ENCODE assay signal across 1 cellular context in the genomic region with DNA sequence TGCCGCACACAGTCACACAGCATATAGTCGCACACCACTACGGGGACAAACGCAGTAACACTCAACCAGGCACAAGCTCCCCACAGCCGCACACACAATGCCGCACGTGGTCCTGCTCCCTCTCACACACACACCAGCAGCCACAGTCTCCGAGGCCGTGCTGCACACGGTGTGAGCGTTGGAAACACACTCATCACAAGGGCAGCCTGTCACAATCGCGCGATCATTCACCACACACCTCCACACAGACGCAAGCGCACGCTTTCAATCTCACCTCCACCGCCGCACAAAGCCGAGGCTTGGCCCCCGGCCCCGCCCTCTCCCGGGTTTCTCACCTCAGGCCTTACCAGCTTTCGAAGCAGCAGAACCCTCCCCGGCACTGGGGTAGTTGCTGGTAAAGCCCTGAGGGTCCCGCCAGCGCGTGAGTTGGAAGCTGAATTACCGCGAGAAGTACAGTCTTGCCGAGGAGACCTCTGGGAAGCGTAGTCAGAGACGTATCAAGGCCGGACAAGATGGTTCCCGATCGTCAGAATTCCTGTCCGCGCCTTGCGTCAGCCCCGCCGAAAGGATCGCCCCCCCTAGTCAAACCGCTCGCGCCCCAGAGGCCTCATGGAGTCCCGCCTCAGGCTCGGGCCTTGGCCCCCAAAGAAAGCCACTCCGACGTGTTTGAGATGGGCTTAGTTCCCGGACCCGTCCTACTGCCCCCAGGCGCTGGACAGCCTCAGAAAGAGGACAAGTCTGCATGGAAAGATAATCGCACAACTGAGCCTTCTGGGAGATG.
A peak's percentile ranks its signal among the peaks of the same experiment; 100 is the strongest.
TF ChIP-seq lines count a peak whose summit lies in the region.

A gene (minus strand): TSS at position 423 of the 781 bp plus-strand sequence. CDS start 13,004 bp downstream, outside the sequence.

TF ChIP-seq in HEK293, 187 proteins besides CTCF, POLR2A, EP300 and RAD21 (continued from another document and continues in another):
- TF ChIP-seq ZNF670 (tag by site-specific recombination; IDR thresholded peaks at IDR 0.05; ENCODE audit: low read depth) (peak; percentile 79; the same call in 1 of the 2 replicates), EGR2 (tag by site-specific recombination; IDR thresholded peaks at IDR 0.05; ENCODE audit: low read depth) (peak; percentile 67), ZNF10 (tag by site-specific recombination; IDR thresholded peaks at IDR 0.05) (peak; percentile 18), ZNF629 (tag by site-specific recombination; IDR thresholded peaks at IDR 0.05) (peak; percentile 92), PRDM1 (tag by site-specific recombination; IDR thresholded peaks at IDR 0.05) (no peak; the same call in 1 of the 2 replicates), KLF9 (tag by site-specific recombination; IDR thresholded peaks at IDR 0.05; ENCODE audit: low read depth) (peak; percentile 98), ZBTB20 (tag by site-specific recombination; IDR thresholded peaks at IDR 0.05) (peak; percentile 100), KLF1 (tag by site-specific recombination; IDR thresholded peaks at IDR 0.05) (peak; percentile 82), ZNF311 (tag by site-specific recombination; IDR thresholded peaks at IDR 0.05; ENCODE audit: borderline replicate concordance) (no peak), ZNF37A (tag by site-specific recombination; IDR thresholded peaks at IDR 0.05) (no peak), ZNF473 (tag by site-specific recombination; IDR thresholded peaks at IDR 0.05) (no peak), KLF7 (tag by site-specific recombination; IDR thresholded peaks at IDR 0.05; ENCODE audit: borderline replicate concordance) (peak; percentile 96), SCRT1 (tag by site-specific recombination; IDR thresholded peaks at IDR 0.05; ENCODE audit: borderline replicate concordance) (0 out of 2 replicates have a peak, but pooled peaks have one; percentile 95), ZNF416 (tag by site-specific recombination; IDR thresholded peaks at IDR 0.05) (no peak; the same call in none of the 2 replicates), ZNF404 (tag by site-specific recombination; IDR thresholded peaks at IDR 0.05) (no peak), IKZF3 (tag by site-specific recombination; IDR thresholded peaks at IDR 0.05) (peak; percentile 97), ZNF155 (tag by site-specific recombination; IDR thresholded peaks at IDR 0.05) (no peak; the same call in 1 of the 2 replicates), ZBTB1 (tag by site-specific recombination; IDR thresholded peaks at IDR 0.05) (peak; percentile 94), ZNF561 (tag by site-specific recombination; IDR thresholded peaks at IDR 0.05; ENCODE audit: borderline replicate concordance) (peak; percentile 99), ZNF707 (tag by site-specific recombination; IDR thresholded peaks at IDR 0.05) (no peak; the same call in 1 of the 2 replicates), ZIC2 (tag by site-specific recombination; IDR thresholded peaks at IDR 0.05) (peak; percentile 59), ZSCAN16 (tag by site-specific recombination; IDR thresholded peaks at IDR 0.05) (peak; percentile 87), ZBTB48 (tag by site-specific recombination; IDR thresholded peaks at IDR 0.05) (peak; percentile 96), ZNF664 (tag by site-specific recombination; IDR thresholded peaks at IDR 0.05) (no peak), ZNF138 (tag by site-specific recombination; IDR thresholded peaks at IDR 0.05; ENCODE audit: borderline replicate concordance) (no peak), ZFP69B (tag by site-specific recombination; IDR thresholded peaks at IDR 0.05) (peak; percentile 90), ZNF350 (tag by site-specific recombination; IDR thresholded peaks at IDR 0.05) (no peak), ZNF777 (tag by site-specific recombination; IDR thresholded peaks at IDR 0.05; ENCODE audit: borderline replicate concordance) (peak; percentile 92; the same call in 1 of the 2 replicates), ZNF335 (tag by site-specific recombination; conservative IDR thresholded peaks at IDR 0.05) (peak; percentile 100), ZNF2 (tag by site-specific recombination; IDR thresholded peaks at IDR 0.05) (peak; percentile 100), ZNF366 (tag by site-specific recombination; conservative IDR thresholded peaks at IDR 0.05) (peak; percentile 76), ZNF610 (tag by site-specific recombination; IDR thresholded peaks at IDR 0.05; ENCODE audit: borderline replicate concordance) (peak; percentile 92), ZNF239 (tag by site-specific recombination; IDR thresholded peaks at IDR 0.05) (peak; percentile 81; the same call in 1 of the 2 replicates), YY1 (tag by site-specific recombination; IDR thresholded peaks at IDR 0.05) (peak; percentile 97), ZNF433 (tag by site-specific recombination; IDR thresholded peaks at IDR 0.05; ENCODE audit: low read depth) (no peak; the same call in 1 of the 2 replicates), ZNF677 (tag by site-specific recombination; IDR thresholded peaks at IDR 0.05) (no peak)
- TF ChIP-seq, protein P1, sequence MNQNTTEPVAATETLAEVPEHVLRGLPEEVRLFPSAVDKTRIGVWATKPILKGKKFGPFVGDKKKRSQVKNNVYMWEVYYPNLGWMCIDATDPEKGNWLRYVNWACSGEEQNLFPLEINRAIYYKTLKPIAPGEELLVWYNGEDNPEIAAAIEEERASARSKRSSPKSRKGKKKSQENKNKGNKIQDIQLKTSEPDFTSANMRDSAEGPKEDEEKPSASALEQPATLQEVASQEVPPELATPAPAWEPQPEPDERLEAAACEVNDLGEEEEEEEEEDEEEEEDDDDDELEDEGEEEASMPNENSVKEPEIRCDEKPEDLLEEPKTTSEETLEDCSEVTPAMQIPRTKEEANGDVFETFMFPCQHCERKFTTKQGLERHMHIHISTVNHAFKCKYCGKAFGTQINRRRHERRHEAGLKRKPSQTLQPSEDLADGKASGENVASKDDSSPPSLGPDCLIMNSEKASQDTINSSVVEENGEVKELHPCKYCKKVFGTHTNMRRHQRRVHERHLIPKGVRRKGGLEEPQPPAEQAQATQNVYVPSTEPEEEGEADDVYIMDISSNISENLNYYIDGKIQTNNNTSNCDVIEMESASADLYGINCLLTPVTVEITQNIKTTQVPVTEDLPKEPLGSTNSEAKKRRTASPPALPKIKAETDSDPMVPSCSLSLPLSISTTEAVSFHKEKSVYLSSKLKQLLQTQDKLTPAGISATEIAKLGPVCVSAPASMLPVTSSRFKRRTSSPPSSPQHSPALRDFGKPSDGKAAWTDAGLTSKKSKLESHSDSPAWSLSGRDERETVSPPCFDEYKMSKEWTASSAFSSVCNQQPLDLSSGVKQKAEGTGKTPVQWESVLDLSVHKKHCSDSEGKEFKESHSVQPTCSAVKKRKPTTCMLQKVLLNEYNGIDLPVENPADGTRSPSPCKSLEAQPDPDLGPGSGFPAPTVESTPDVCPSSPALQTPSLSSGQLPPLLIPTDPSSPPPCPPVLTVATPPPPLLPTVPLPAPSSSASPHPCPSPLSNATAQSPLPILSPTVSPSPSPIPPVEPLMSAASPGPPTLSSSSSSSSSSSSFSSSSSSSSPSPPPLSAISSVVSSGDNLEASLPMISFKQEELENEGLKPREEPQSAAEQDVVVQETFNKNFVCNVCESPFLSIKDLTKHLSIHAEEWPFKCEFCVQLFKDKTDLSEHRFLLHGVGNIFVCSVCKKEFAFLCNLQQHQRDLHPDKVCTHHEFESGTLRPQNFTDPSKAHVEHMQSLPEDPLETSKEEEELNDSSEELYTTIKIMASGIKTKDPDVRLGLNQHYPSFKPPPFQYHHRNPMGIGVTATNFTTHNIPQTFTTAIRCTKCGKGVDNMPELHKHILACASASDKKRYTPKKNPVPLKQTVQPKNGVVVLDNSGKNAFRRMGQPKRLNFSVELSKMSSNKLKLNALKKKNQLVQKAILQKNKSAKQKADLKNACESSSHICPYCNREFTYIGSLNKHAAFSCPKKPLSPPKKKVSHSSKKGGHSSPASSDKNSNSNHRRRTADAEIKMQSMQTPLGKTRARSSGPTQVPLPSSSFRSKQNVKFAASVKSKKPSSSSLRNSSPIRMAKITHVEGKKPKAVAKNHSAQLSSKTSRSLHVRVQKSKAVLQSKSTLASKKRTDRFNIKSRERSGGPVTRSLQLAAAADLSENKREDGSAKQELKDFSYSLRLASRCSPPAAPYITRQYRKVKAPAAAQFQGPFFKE (tag by site-specific recombination; IDR thresholded peaks at IDR 0.05; ENCODE audit: borderline replicate concordance), result peak; percentile 51; the same call in 1 of the 2 replicates
- TF ChIP-seq, protein P2, sequence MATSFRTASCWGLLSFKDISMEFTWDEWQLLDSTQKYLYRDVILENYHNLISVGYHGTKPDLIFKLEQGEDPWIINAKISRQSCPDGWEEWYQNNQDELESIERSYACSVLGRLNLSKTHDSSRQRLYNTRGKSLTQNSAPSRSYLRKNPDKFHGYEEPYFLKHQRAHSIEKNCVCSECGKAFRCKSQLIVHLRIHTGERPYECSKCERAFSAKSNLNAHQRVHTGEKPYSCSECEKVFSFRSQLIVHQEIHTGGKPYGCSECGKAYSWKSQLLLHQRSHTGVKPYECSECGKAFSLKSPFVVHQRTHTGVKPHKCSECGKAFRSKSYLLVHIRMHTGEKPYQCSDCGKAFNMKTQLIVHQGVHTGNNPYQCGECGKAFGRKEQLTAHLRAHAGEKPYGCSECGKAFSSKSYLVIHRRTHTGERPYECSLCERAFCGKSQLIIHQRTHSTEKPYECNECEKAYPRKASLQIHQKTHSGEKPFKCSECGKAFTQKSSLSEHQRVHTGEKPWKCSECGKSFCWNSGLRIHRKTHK (tag by site-specific recombination; IDR thresholded peaks at IDR 0.05), result no peak
- TF ChIP-seq, protein P3, sequence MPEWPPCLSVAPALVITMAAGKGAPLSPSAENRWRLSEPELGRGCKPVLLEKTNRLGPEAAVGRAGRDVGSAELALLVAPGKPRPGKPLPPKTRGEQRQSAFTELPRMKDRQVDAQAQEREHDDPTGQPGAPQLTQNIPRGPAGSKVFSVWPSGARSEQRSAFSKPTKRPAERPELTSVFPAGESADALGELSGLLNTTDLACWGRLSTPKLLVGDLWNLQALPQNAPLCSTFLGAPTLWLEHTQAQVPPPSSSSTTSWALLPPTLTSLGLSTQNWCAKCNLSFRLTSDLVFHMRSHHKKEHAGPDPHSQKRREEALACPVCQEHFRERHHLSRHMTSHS (tag by site-specific recombination; IDR thresholded peaks at IDR 0.05), result peak; percentile 71; the same call in 1 of the 2 replicates
- TF ChIP-seq, protein P4, sequence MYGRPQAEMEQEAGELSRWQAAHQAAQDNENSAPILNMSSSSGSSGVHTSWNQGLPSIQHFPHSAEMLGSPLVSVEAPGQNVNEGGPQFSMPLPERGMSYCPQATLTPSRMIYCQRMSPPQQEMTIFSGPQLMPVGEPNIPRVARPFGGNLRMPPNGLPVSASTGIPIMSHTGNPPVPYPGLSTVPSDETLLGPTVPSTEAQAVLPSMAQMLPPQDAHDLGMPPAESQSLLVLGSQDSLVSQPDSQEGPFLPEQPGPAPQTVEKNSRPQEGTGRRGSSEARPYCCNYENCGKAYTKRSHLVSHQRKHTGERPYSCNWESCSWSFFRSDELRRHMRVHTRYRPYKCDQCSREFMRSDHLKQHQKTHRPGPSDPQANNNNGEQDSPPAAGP (tag by site-specific recombination; IDR thresholded peaks at IDR 0.05), result peak; percentile 98
- TF ChIP-seq, protein P5, sequence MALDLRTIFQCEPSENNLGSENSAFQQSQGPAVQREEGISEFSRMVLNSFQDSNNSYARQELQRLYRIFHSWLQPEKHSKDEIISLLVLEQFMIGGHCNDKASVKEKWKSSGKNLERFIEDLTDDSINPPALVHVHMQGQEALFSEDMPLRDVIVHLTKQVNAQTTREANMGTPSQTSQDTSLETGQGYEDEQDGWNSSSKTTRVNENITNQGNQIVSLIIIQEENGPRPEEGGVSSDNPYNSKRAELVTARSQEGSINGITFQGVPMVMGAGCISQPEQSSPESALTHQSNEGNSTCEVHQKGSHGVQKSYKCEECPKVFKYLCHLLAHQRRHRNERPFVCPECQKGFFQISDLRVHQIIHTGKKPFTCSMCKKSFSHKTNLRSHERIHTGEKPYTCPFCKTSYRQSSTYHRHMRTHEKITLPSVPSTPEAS (tag by site-specific recombination; IDR thresholded peaks at IDR 0.05), result peak; percentile 87
- TF ChIP-seq, protein P6, sequence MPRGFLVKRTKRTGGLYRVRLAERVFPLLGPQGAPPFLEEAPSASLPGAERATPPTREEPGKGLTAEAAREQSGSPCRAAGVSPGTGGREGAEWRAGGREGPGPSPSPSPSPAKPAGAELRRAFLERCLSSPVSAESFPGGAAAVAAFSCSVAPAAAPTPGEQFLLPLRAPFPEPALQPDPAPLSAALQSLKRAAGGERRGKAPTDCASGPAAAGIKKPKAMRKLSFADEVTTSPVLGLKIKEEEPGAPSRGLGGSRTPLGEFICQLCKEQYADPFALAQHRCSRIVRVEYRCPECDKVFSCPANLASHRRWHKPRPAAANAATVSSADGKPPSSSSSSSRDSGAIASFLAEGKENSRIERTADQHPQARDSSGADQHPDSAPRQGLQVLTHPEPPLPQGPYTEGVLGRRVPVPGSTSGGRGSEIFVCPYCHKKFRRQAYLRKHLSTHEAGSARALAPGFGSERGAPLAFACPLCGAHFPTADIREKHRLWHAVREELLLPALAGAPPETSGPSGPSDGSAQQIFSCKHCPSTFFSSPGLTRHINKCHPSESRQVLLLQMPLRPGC (tag by site-specific recombination; IDR thresholded peaks at IDR 0.05), result peak; percentile 76
- TF ChIP-seq, protein P7, sequence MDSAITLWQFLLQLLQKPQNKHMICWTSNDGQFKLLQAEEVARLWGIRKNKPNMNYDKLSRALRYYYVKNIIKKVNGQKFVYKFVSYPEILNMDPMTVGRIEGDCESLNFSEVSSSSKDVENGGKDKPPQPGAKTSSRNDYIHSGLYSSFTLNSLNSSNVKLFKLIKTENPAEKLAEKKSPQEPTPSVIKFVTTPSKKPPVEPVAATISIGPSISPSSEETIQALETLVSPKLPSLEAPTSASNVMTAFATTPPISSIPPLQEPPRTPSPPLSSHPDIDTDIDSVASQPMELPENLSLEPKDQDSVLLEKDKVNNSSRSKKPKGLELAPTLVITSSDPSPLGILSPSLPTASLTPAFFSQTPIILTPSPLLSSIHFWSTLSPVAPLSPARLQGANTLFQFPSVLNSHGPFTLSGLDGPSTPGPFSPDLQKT (IDR thresholded peaks at IDR 0.05; ENCODE audit: borderline replicate concordance, low read depth, low read length), result no peak
- TF ChIP-seq, protein P8, sequence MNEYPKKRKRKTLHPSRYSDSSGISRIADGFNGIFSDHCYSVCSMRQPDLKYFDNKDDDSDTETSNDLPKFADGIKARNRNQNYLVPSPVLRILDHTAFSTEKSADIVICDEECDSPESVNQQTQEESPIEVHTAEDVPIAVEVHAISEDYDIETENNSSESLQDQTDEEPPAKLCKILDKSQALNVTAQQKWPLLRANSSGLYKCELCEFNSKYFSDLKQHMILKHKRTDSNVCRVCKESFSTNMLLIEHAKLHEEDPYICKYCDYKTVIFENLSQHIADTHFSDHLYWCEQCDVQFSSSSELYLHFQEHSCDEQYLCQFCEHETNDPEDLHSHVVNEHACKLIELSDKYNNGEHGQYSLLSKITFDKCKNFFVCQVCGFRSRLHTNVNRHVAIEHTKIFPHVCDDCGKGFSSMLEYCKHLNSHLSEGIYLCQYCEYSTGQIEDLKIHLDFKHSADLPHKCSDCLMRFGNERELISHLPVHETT (tag by site-specific recombination; IDR thresholded peaks at IDR 0.05), result peak; percentile 84
- TF ChIP-seq, protein P9, sequence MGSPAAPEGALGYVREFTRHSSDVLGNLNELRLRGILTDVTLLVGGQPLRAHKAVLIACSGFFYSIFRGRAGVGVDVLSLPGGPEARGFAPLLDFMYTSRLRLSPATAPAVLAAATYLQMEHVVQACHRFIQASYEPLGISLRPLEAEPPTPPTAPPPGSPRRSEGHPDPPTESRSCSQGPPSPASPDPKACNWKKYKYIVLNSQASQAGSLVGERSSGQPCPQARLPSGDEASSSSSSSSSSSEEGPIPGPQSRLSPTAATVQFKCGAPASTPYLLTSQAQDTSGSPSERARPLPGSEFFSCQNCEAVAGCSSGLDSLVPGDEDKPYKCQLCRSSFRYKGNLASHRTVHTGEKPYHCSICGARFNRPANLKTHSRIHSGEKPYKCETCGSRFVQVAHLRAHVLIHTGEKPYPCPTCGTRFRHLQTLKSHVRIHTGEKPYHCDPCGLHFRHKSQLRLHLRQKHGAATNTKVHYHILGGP (tag by site-specific recombination; IDR thresholded peaks at IDR 0.05), result no peak
